In genomic region chr7:90244909-90245841, GRCh38 we compare ENCODE assay signal across 8 cellular contexts. TPM values are rescaled to one million over a fixed set of nuclear protein-coding genes. Genes with fewer than 3 reads are reported as not detected.
A peak's percentile ranks its signal among the peaks of the same experiment; 100 is the strongest.
DNase-seq lines count a peak whose midpoint lies in the region; ATAC-seq and TF ChIP-seq lines count a peak whose summit lies in the region.

Gene CFAP69, plus strand, starts transcription at chr7:90245174. Its CDS starts 251 bp downstream, at chr7:90245425.

- no peaks in the 10 kb centered on the region for H4K20me1 ChIP-seq in KMS-11 (ENCODE audit: insufficient read depth)

- peak within 1 kb of the TSS; percentile 43; the same call in 1 of the 2 replicates for H3K27ac ChIP-seq in KMS-11
- H3K27ac ChIP-seq in RWPE1, result no peak within 1 kb of the TSS

- H3K9ac ChIP-seq in KMS-11, result peak within 1 kb of the TSS; percentile 67

- H3K9me3 Mint-ChIP-seq in neural crest cell, result no peaks in the 10 kb centered on the region
- H3K9me3 Mint-ChIP-seq in stimulated activated naive CD8-positive, alpha-beta T cell treated with anti-CD3 and anti-CD28 coated beads, Interleukin-15, Interleukin-2, amounts not matched to agents 100 ng/mL and 50 ng/mL, for 24 hours, result no peaks in the 10 kb centered on the region

- H3K4me2 ChIP-seq in KMS-11, result peak within 1 kb of the TSS; percentile 56

- peaks cover 16% of the 10 kb centered on the region for H3K4me1 ChIP-seq in KMS-11 (ENCODE audit: low read depth, poor library complexity, severe bottlenecking)

- DNase-seq in ELF-1 (ENCODE audit: low read depth, low spot score) (peak; percentile 93), RWPE1 (ENCODE audit: low spot score) (peak; percentile 87), foreskin fibroblast (peak; percentile 81 to 94), neural crest cell (ENCODE audit: low read depth, low spot score) (peak; percentile 92)
- peak; percentile 93 for DNase-seq in activated effector memory CD4-positive, alpha-beta T cell treated with anti-CD3 and anti-CD28 coated beads, Interleukin-2, amount 50 U/mL, for 16 hours

- H2AFZ ChIP-seq in KMS-11 (ENCODE audit: low read depth), result peak within 1 kb of the TSS; percentile 90

- peak within 1 kb of the TSS; percentile 91 for H3K27ac Mint-ChIP-seq in neural crest cell (ENCODE audit: unreplicated experiment)
- H3K27ac Mint-ChIP-seq in stimulated activated naive CD8-positive, alpha-beta T cell treated with anti-CD3 and anti-CD28 coated beads, Interleukin-15, Interleukin-2, amounts not matched to agents 100 ng/mL and 50 ng/mL, for 24 hours, result peak within 1 kb of the TSS; percentile 43

- peak within 1 kb of the TSS; percentile 96 for H3K4me3 Mint-ChIP-seq in neural crest cell
- H3K4me3 Mint-ChIP-seq in stimulated activated naive CD8-positive, alpha-beta T cell treated with anti-CD3 and anti-CD28 coated beads, Interleukin-15, Interleukin-2, amounts not matched to agents 100 ng/mL and 50 ng/mL, for 24 hours, result peak within 1 kb of the TSS; percentile 92

- CTCF ChIA-PET in RWPE1 (lab: Yijun Ruan, JAX), result interaction anchor here (0.6 kb wide), 1 partner anchor 15 kb away, joined by 3 read pairs; no protein-coding TSS in a partner anchor

- POLR2A ChIA-PET in RWPE1 (lab: Yijun Ruan, JAX; ENCODE audit: low non-redundant PET), result no interaction called here

- H3K4me3 ChIP-seq in KMS-11 (IDR thresholded peaks at IDR 0.05; ENCODE audit: insufficient read depth, low read depth, low read length), result peak within 1 kb of the TSS; percentile 43
- H3K4me3 ChIP-seq in foreskin fibroblast (ENCODE audit: low read depth in 1 of 2, low read length in 2 of 2), result peak within 1 kb of the TSS; percentile 66 to 92

- no peaks in the 10 kb centered on the region for H3K36me3 ChIP-seq in KMS-11 (ENCODE audit: insufficient read depth)

- ATAC-seq in GM21786 (IDR thresholded peaks at IDR 0.05; ENCODE audit: unreplicated experiment), result peak; percentile 62

- peaks cover 19% of the 10 kb centered on the region for H3K4me1 Mint-ChIP-seq in neural crest cell
- peaks cover 17% of the 10 kb centered on the region for H3K4me1 Mint-ChIP-seq in stimulated activated naive CD8-positive, alpha-beta T cell treated with anti-CD3 and anti-CD28 coated beads, Interleukin-15, Interleukin-2, amounts not matched to agents 100 ng/mL and 50 ng/mL, for 24 hours (ENCODE audit: low read depth)

- H3K27me3 ChIP-seq in KMS-11 (ENCODE audit: insufficient read depth, low read depth), result no peaks in the 10 kb centered on the region

- TF ChIP-seq CTCF in KMS-11 (conservative IDR thresholded peaks at IDR 0.05; ENCODE audit: low read depth, low read length) (no peak), RWPE1 (conservative IDR thresholded peaks at IDR 0.05; ENCODE audit: low read depth) (no peak), foreskin fibroblast (IDR thresholded peaks at IDR 0.05; ENCODE audit: low read depth, low read length) (peak; percentile 9), neural crest cell (conservative IDR thresholded peaks at IDR 0.05) (peak; percentile 51)

- no peaks in the 10 kb centered on the region for H3K79me2 ChIP-seq in KMS-11 (ENCODE audit: insufficient read depth, low read depth)

- H3K27me3 Mint-ChIP-seq in neural crest cell (ENCODE audit: low read depth), result peaks cover 63% of the 10 kb centered on the region
- H3K27me3 Mint-ChIP-seq in stimulated activated naive CD8-positive, alpha-beta T cell treated with anti-CD3 and anti-CD28 coated beads, Interleukin-15, Interleukin-2, amounts not matched to agents 100 ng/mL and 50 ng/mL, for 24 hours, result peaks cover 38% of the 10 kb centered on the region

- H3K36me3 Mint-ChIP-seq in neural crest cell (ENCODE audit: low read depth), result no peaks in the 10 kb centered on the region
- H3K36me3 Mint-ChIP-seq in stimulated activated naive CD8-positive, alpha-beta T cell treated with anti-CD3 and anti-CD28 coated beads, Interleukin-15, Interleukin-2, amounts not matched to agents 100 ng/mL and 50 ng/mL, for 24 hours (ENCODE audit: low read depth), result no peaks in the 10 kb centered on the region

RNA-seq across cellular contexts. Expression of gene CFAP69, which starts in this region (rescaled TPM):
- 2.5 TPM in 2 replicates for total RNA-seq in neural crest cell

Comparison
In these comparisons a context has a peak if more than half of its experiments do, and no peak if none do; other contexts are left out.
1. CTCF ChIP-seq: peak in foreskin fibroblast (single experiment) and neural crest cell (single experiment); none in KMS-11 (single experiment) and RWPE1 (single experiment).
2. Peak in every context shown above with its lines, with median percentiles within 50 percentile points of each other: DNase-seq.